18 cellular contexts compared by ENCODE assay signal in genomic region chr20:21134883-21135493, GRCh38. TPM values are rescaled to one million over a fixed set of nuclear protein-coding genes. Genes with fewer than 3 reads are reported as not detected.
DNase-seq lines count a peak whose midpoint lies in the region; ATAC-seq, FAIRE-seq and TF ChIP-seq lines count a peak whose summit lies in the region.
"Had no signal": no experiment of that assay in that cellular context is flagged by ENCODE, and none has a peak within 500 bp of the region (broad histone marks: within the 10 kb centered on the region; RNA-seq: fewer than 3 reads in every experiment).

No MANE protein-coding gene starts in this region.

- intact Hi-C loops in GM12878 (cut with micrococcal nuclease; ENCODE audit: unreplicated experiment): no loop called here

- no peak overlapping the region for H3K9ac ChIP-seq in GM12878 (ENCODE audit: control insufficient read depth, insufficient read depth, low read length)
- H3K9ac ChIP-seq: BLaER1 treated with 17β-estradiol and CSF1 and Interleukin-3, amounts not matched to agents 10 nM and 100 nM had no signal

- peaks cover 5% of the 10 kb centered on the region for H3K4me1 ChIP-seq in GM12878 (ENCODE audit: control insufficient read depth, insufficient read depth, low read length)
- H3K4me1 ChIP-seq: BLaER1 treated with 17β-estradiol and CSF1 and Interleukin-3, amounts not matched to agents 10 nM and 100 nM had no signal

- no peak overlapping the region for H3K27ac ChIP-seq in GM12878 (ENCODE audit: control insufficient read depth, insufficient read depth)
- H3K27ac ChIP-seq: BLaER1 treated with 17β-estradiol and CSF1 and Interleukin-3, amounts not matched to agents 10 nM and 100 nM had no signal

- no peaks in the 10 kb centered on the region for H3K79me2 ChIP-seq in GM12878 (ENCODE audit: control insufficient read depth, insufficient read depth, low read length)

- H3K4me2 ChIP-seq in GM12878 (ENCODE audit: control insufficient read depth, insufficient read depth): no peak overlapping the region
- H3K4me2 ChIP-seq: BLaER1 treated with 17β-estradiol and CSF1 and Interleukin-3, amounts not matched to agents 10 nM and 100 nM; GM23338 had no signal

- no TSS peak for BruUV-seq in GM12878 (replicated peaks; lab: Mats Ljungman, UMichigan)

- no peaks in the 10 kb centered on the region for H3K27me3 ChIP-seq in GM12878 (replicated peaks in 1 of 2; ENCODE audit: control insufficient read depth in 2 of 2, insufficient read depth in 2 of 2, low read length in 1 of 2)
- H3K27me3 ChIP-seq: BLaER1 treated with 17β-estradiol and CSF1 and Interleukin-3, amounts not matched to agents 10 nM and 100 nM had no signal

- no peak for TF ChIP-seq EP300 in GM12878 (IDR thresholded peaks at IDR 0.05; ENCODE audit: borderline replicate concordance in 1 of 2, control insufficient read depth in 1 of 2, low read depth in 2 of 2, low read length in 2 of 2)

- no peak overlapping the region for H3K4me3 ChIP-seq in GM12878
- H3K4me3 ChIP-seq: BLaER1 treated with 17β-estradiol and CSF1 and Interleukin-3, amounts not matched to agents 10 nM and 100 nM; GM23338 had no signal

- no peaks in the 10 kb centered on the region for H4K20me1 ChIP-seq in GM12878 (ENCODE audit: control insufficient read depth, insufficient read depth)
- H4K20me1 ChIP-seq: BLaER1 treated with 17β-estradiol and CSF1 and Interleukin-3, amounts not matched to agents 10 nM and 100 nM had no signal

- no peak overlapping the region for H2AFZ ChIP-seq in GM12878 (ENCODE audit: control insufficient read depth, low read depth, low read length)
- H2AFZ ChIP-seq: GM23338 had no signal

- SMC1A ChIA-PET in GM12878 (lab: Charles Lee; ENCODE audit: uncharacterized antibody, unreplicated experiment): interaction anchor here (0.6 to 1.2 kb wide), 3 partner anchors 8 to 49 kb away, joined by 3 to 4 read pairs (median 3); no protein-coding TSS in a partner anchor

- RAD21 ChIA-PET in GM12878 (lab: Charles Lee; ENCODE audit: unreplicated experiment): no interaction called here

- in situ Hi-C loops in GM12878 (cut with MboI): no loop called here

- no peak for TF ChIP-seq POLR2A in GM12878 (IDR thresholded peaks at IDR 0.05; ENCODE audit: low read depth, low read length)

- CTCF ChIA-PET in GM12878 (lab: Yijun Ruan, JAX): interaction anchor here (0.7 kb wide), 1 partner anchor 101 kb away, joined by 3 read pairs; no protein-coding TSS in a partner anchor

- no peak for TF ChIP-seq RAD21 in GM12878 (IDR thresholded peaks at IDR 0.05; ENCODE audit: insufficient read depth, low read depth, low read length)

- peaks cover 0 to 2% of the 10 kb centered on the region in 2 experiments; a peak in 1 of 4 replicates for H3K36me3 ChIP-seq in GM12878 (ENCODE audit: control insufficient read depth in 2 of 2, insufficient read depth in 2 of 2, low read length in 1 of 2)

- 98% methylated on average over 10 of the region's 10 CpGs for WGBS in GM12878 (ENCODE audit: insufficient coverage, insufficient replicate concordance, low lambda C conversion rate, missing lambda C conversion rate)

- DNase-seq in DMS53 (lab: John Stamatoyannopoulos, UW) (peak; percentile 61), HuH-7 (ENCODE audit: low spot score) (peak; percentile 26), NCI-H774 (lab: John Stamatoyannopoulos, UW) (peak; percentile 5), GM12878 (ENCODE audit: low read depth, low spot score) (no peak), SW 1271 (lab: John Stamatoyannopoulos, UW) (no peak)
- no peak for DNase-seq in activated CD4-positive, CD25-positive, alpha-beta regulatory T cell (lab: John Stamatoyannopoulos, UW)
- DNase-seq: 8988T; Calu3; CD8-positive, alpha-beta T cell; HCEC 1CT had no signal

- H3K9me3 ChIP-seq in GM12878 (replicated peaks; ENCODE audit: control insufficient read depth, insufficient read depth, low read length): no peaks in the 10 kb centered on the region
- H3K9me3 ChIP-seq: BLaER1 treated with 17β-estradiol and CSF1 and Interleukin-3, amounts not matched to agents 10 nM and 100 nM had no signal

- ATAC-seq in GM12878: no peak
- no peak for ATAC-seq in HG03280 (IDR thresholded peaks at IDR 0.05; ENCODE audit: unreplicated experiment)
- ATAC-seq: GM23338 had no signal

- POLR2A ChIA-PET in GM12878 (lab: Charles Lee): no interaction called here

- no peak for TF ChIP-seq CTCF in GM12878 (IDR thresholded peaks at IDR 0.05 in 2 of 3, conservative IDR thresholded peaks at IDR 0.05 in 1 of 3; ENCODE audit: control insufficient read depth in 2 of 3, extremely low read depth in 1 of 3, insufficient read depth in 1 of 3, low read depth in 3 of 3, low read length in 3 of 3)

- FAIRE-seq in GM12878 (lab: Jason Lieb, UNC): no peak
- FAIRE-seq: GM18507, H54 had no signal

TF ChIP-seq in GM12878, 131 proteins besides CTCF, POLR2A, EP300 and RAD21 (continues in another document):
- TF ChIP-seq FOXK2 (IDR thresholded peaks at IDR 0.05) (0 out of 2 replicates have a peak, but pooled peaks have one; percentile 23), NRF1 (conservative IDR thresholded peaks at IDR 0.05; ENCODE audit: low read depth, low read length) (no peak), ATF2 (IDR thresholded peaks at IDR 0.05; ENCODE audit: low read length) (no peak), CBX5 (IDR thresholded peaks at IDR 0.05; ENCODE audit: low read depth) (no peak), USF2 (IDR thresholded peaks at IDR 0.05; ENCODE audit: borderline replicate concordance, low read depth, low read length) (no peak), RELA (IDR thresholded peaks at IDR 0.05; ENCODE audit: borderline replicate concordance, partially characterized antibody) (no peak)

RNA-seq across cellular contexts. Expression of gene KIZ, which starts 9.1 kb away (rescaled TPM):
- 43.5 and 46.5 TPM in 2 replicates for total RNA-seq in GM12878 (2013; cell fraction: nucleolus; rRNA removed)
- total RNA-seq in GM12878 (2014; rRNA removed) (5.0 and 6.0 TPM in 2 replicates), GM12878 (2014; rRNA removed; fragmentation: Illumina TruSeq; extraction: Trizol) (9.4 and 9.9 TPM in 2 replicates), GM12878 (2021) (6.8 and 11.4 TPM in 2 replicates)
- polyA plus RNA-seq in GM12878 (2011; ENCODE audit: low read depth): 77.5 TPM
- polyA plus RNA-seq in GM12878 (2011; rRNA removed) (11.0 and 17.3 TPM in 2 replicates), GM12878 (2014; fragmentation: Illumina TruSeq; extraction: Trizol) (8.3 and 11.1 TPM in 2 replicates), GM12878 (2014; fragmentation: Nextera tagmentation; extraction: Ambion mirVana) (1 to 10 TPM; 2.7 to 4.5 TPM), GM12878 (2014; rRNA removed) (5.3 and 7.0 TPM in 2 replicates), GM12878 (2016; fragmentation: Nextera tagmentation; extraction: Ambion mirVana) (1 to 10 TPM; 7.7 to 8.2 TPM)
- polyA plus RNA-seq in GM12878 (2011; cell fraction: cytosol; rRNA removed): 4.4 and 5.6 TPM in 2 replicates
- 14.9 and 20.8 TPM in 2 replicates for polyA plus RNA-seq in GM12878 (2011; cell fraction: nucleus; rRNA removed)
- 11.9 and 14.1 TPM in 2 replicates for polyA plus RNA-seq in GM12878 (2012)
- polyA minus RNA-seq in GM12878 (2011; rRNA and poly(A)+ RNA removed): 4.1 and 10.0 TPM in 2 replicates
- 2.0 and 4.1 TPM in 2 replicates for polyA minus RNA-seq in GM12878 (2011; cell fraction: cytosol; rRNA and poly(A)+ RNA removed)
- polyA minus RNA-seq in GM12878 (2011; cell fraction: nucleus; rRNA and poly(A)+ RNA removed): 7.1 and 7.9 TPM in 2 replicates

RNA-seq across cellular contexts. Expression of gene LINC00237, which starts 28.8 kb away (rescaled TPM):
- not detected in 2 replicates for total RNA-seq in GM12878 (2013; cell fraction: nucleolus; rRNA removed)
- not detected in 2 replicates for total RNA-seq in GM12878 (2014; rRNA removed)
- total RNA-seq in GM12878 (2014; rRNA removed; fragmentation: Illumina TruSeq; extraction: Trizol): not detected in 2 replicates
- total RNA-seq in GM12878 (2021): not detected in 2 replicates
- not detected for polyA plus RNA-seq in GM12878 (2011; ENCODE audit: low read depth)
- polyA plus RNA-seq in GM12878 (2011; rRNA removed): not detected in 2 replicates
- not detected in 2 replicates for polyA plus RNA-seq in GM12878 (2011; cell fraction: cytosol; rRNA removed)
- polyA plus RNA-seq in GM12878 (2011; cell fraction: nucleus; rRNA removed): not detected in 2 replicates
- polyA plus RNA-seq in GM12878 (2012): not detected in 2 replicates
- not detected in 2 replicates for polyA plus RNA-seq in GM12878 (2014; fragmentation: Illumina TruSeq; extraction: Trizol)
- polyA plus RNA-seq in GM12878 (2014; fragmentation: Nextera tagmentation; extraction: Ambion mirVana): not detected
- polyA plus RNA-seq in GM12878 (2014; rRNA removed): not detected in 2 replicates
- not detected for polyA plus RNA-seq in GM12878 (2016; fragmentation: Nextera tagmentation; extraction: Ambion mirVana)
- polyA minus RNA-seq in GM12878 (2011; rRNA and poly(A)+ RNA removed): not detected in 2 replicates
- polyA minus RNA-seq in GM12878 (2011; cell fraction: cytosol; rRNA and poly(A)+ RNA removed): not detected in 2 replicates
- polyA minus RNA-seq in GM12878 (2011; cell fraction: nucleus; rRNA and poly(A)+ RNA removed): not detected in 2 replicates
- total RNA-seq: A673; B cell; Calu3; CD8-positive, alpha-beta T cell had no signal
- polyA plus RNA-seq: AG04450 had no signal

Comparison
In these comparisons a context has a peak if more than half of its experiments do, and no peak if none do; other contexts are left out.
1. DNase-seq: peak in DMS53 (single experiment), HuH-7 (single experiment) and NCI-H774 (single experiment); none in GM12878 (single experiment), activated CD4-positive, CD25-positive, alpha-beta regulatory T cell (0 of 4) and SW 1271 (0 of 2).